Comparison of ENCODE assay signal across 1 cellular context in the genomic region with DNA sequence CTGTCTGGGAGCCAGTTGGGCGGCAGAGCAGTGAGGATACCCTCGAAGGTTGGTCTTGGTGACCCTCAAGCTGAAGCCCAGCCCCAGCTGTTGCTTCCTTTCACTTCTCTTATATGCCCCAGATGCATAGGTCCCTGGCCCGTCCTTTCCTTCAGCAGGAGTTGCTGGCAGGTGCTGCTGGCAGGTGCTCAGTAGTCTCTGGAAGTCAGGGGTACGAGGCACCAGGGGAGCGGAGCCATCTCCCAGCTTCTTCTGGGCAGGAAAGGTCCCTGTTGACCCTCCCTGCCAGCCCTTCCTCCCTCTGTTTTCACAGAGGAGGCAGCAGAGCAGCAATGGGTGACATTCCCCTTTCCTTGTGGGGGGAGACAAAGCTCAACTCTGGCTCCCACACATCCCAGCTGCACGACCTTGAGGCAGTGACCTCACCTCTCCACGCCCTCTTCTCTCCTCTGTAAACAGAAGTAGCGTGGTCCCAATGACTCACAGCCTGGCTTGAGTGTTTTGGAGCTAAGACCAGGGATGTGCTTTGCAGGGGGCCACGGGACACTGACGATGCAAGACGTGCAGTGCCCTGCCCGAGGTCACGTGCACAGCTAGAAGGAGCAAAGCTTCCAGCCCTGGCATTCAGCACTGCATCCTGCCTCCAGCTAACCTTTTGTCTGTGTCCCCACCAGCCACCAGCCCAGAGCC.
TF ChIP-seq lines count a peak whose summit lies in the region.

No MANE protein-coding gene starts in this region.

TF ChIP-seq in SK-N-SH treated with all-trans-retinoic acid at 6 μM for 48 hours, 23 proteins besides CTCF, POLR2A, EP300 and RAD21 (continued from another document):
- TF ChIP-seq TSHZ2 (CRISPR knock-in tag; IDR thresholded peaks at IDR 0.05): no peak
- TF ChIP-seq GLIS3 (CRISPR knock-in tag; IDR thresholded peaks at IDR 0.05): no peak
- TF ChIP-seq ZFP30 (CRISPR knock-in tag; IDR thresholded peaks at IDR 0.05): no peak
- TF ChIP-seq ARNTL (CRISPR knock-in tag; IDR thresholded peaks at IDR 0.05; ENCODE audit: borderline replicate concordance, low read depth): no peak
